In the genomic region with DNA sequence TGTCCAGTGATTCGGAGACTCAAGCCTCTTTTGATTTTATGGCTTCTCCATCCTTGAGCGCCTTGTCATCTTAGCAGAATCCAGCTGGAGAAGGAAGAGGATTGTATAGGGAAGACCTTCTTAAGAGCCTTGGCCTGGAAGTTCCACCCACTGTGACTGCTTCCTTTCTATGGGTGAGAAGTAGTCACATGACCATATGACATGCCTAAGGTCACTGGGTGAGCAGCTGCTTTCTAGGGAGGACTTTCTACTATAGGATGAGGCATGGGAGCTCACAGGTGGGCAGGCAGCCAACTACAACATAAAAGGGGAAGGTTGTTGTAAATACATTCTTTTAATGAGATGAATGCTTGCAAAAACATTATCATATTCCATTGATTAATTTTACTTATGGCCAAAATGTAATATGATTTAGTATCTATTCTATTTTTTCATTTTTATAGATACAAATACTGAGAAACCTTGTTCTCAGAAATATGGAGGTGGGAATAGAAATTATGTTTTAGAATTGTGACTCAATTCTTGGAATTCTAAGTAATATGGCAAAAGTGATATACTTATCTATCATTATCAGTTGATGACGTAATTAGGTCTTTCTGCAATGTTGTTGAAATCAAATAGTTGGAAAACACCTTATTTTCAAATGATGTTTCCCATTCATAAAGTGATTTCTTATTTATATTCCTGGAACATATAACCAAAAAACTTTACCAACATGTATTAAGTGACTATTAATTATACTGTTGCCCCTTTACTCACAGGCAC, we compare ENCODE assay signal across 2 cellular contexts.
A peak's percentile ranks its signal among the peaks of the same experiment; 100 is the strongest.
TF ChIP-seq lines count a peak whose summit lies in the region.

No MANE protein-coding gene starts in this region.

TF ChIP-seq in HEK293, 187 proteins besides CTCF, POLR2A, EP300 and RAD21:
- TF ChIP-seq, protein P1, sequence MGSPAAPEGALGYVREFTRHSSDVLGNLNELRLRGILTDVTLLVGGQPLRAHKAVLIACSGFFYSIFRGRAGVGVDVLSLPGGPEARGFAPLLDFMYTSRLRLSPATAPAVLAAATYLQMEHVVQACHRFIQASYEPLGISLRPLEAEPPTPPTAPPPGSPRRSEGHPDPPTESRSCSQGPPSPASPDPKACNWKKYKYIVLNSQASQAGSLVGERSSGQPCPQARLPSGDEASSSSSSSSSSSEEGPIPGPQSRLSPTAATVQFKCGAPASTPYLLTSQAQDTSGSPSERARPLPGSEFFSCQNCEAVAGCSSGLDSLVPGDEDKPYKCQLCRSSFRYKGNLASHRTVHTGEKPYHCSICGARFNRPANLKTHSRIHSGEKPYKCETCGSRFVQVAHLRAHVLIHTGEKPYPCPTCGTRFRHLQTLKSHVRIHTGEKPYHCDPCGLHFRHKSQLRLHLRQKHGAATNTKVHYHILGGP (tag by site-specific recombination; IDR thresholded peaks at IDR 0.05): peak; percentile 13; the same call in 1 of the 2 replicates
- TF ChIP-seq ZNF48 (tag by site-specific recombination; IDR thresholded peaks at IDR 0.05): no peak

TF ChIP-seq in endothelial cell of umbilical vein, 7 proteins besides CTCF, POLR2A, EP300 and RAD21:
- TF ChIP-seq EZH2 (IDR thresholded peaks at IDR 0.05; ENCODE audit: borderline replicate concordance, low read depth, low read length, severe bottlenecking) (no peak), GATA2 (IDR thresholded peaks at IDR 0.05; ENCODE audit: insufficient read depth, insufficient read length, low read depth, low read length) (no peak), JUN (IDR thresholded peaks at IDR 0.05; ENCODE audit: borderline replicate concordance, insufficient read depth, insufficient read length, low read depth) (no peak)
- TF ChIP-seq, protein P2, sequence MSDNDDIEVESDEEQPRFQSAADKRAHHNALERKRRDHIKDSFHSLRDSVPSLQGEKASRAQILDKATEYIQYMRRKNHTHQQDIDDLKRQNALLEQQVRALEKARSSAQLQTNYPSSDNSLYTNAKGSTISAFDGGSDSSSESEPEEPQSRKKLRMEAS (IDR thresholded peaks at IDR 0.05; ENCODE audit: insufficient read depth, insufficient read length): no peak
